Comparison of ENCODE assay signal across 8 cellular contexts in genomic region chr10:73744690-73744994, GRCh38. TPM values are rescaled to one million over a fixed set of nuclear protein-coding genes. Genes with fewer than 3 reads are reported as not detected.
DNase-seq lines count a peak whose midpoint lies in the region; ATAC-seq and TF ChIP-seq lines count a peak whose summit lies in the region.

No MANE protein-coding gene starts in this region.

- H3K27ac ChIP-seq in iPS-18a (ENCODE audit: low read length): no peak overlapping the region

- no peaks in the 10 kb centered on the region for H3K27me3 ChIP-seq in iPS-18a (ENCODE audit: control insufficient read depth, insufficient read depth, low read length)

- in situ Hi-C loops in SK-MEL-5 (cut with HindIII; ENCODE audit: low pct_unique_long_range_greater_than_20kb, low sequenced_read_pairs): no loop called here

- peaks cover 22% of the 10 kb centered on the region for H3K4me1 ChIP-seq in iPS-18a (ENCODE audit: control insufficient read depth, low read depth, low read length)

- peaks cover 9% of the 10 kb centered on the region for H3K36me3 ChIP-seq in iPS-18a (ENCODE audit: control insufficient read depth, low read depth, low read length)

- ATAC-seq in GM18909 (IDR thresholded peaks at IDR 0.05; ENCODE audit: poor library complexity, unreplicated experiment) (peak; percentile 36), HG03139 (IDR thresholded peaks at IDR 0.05; ENCODE audit: unreplicated experiment) (peak; percentile 18)

- H3K9ac ChIP-seq in iPS-18a (ENCODE audit: low read length): peak overlapping the region; percentile 91

- DNase-seq in AG09309 (ENCODE audit: low read depth) (no peak), SK-MEL-5 (ENCODE audit: low read depth, low spot score) (peak; percentile 57), amniotic stem cell (lab: John Stamatoyannopoulos, UW) (peak; percentile 74), NCI-H1436 treated with DMSO at 0.1 percent for 48 hours (lab: John Stamatoyannopoulos, UW) (no peak)
- peak; percentile 52 for DNase-seq in stimulated activated CD4-positive, alpha-beta T cell treated with anti-CD3 and anti-CD28 coated beads, Interleukin-12 subunit alpha, Interleukin-12 subunit beta, amount 100 ng/mL, for 4 hours

- H3K4me3 ChIP-seq in AG09309 (ENCODE audit: control insufficient read depth, low read depth, low read length) (peak overlapping the region; percentile 88), iPS-18a (ENCODE audit: low read length) (peak overlapping the region; percentile 85)

- no peaks in the 10 kb centered on the region for H3K9me3 ChIP-seq in iPS-18a (ENCODE audit: control insufficient read depth, low read depth, low read length)

- TF ChIP-seq CTCF in AG09309 (IDR thresholded peaks at IDR 0.05; ENCODE audit: control insufficient read depth, insufficient read depth, low read depth, low read length, missing control alignments): no peak

RNA-seq across cellular contexts. Expression of gene SEC24C, which starts 0.5 kb away (rescaled TPM):
- total RNA-seq in SK-MEL-5 (2014; rRNA removed; shearing (Covaris generic)): 61.3 and 66.4 TPM in 2 replicates
- polyA plus RNA-seq in SK-MEL-5 (2015; cell fraction: cytosol; rRNA removed): 58.5 and 70.7 TPM in 2 replicates
- polyA plus RNA-seq in SK-MEL-5 (2015; cell fraction: nucleus; rRNA removed): 77.2 and 98.1 TPM in 2 replicates

RNA-seq across cellular contexts. Expression of gene CHCHD1, which starts 37.2 kb away (rescaled TPM):
- total RNA-seq in SK-MEL-5 (2014; rRNA removed; shearing (Covaris generic)): 42.0 and 46.8 TPM in 2 replicates
- polyA plus RNA-seq in SK-MEL-5 (2015; cell fraction: cytosol; rRNA removed): 32.8 and 33.6 TPM in 2 replicates
- 21.4 and 25.0 TPM in 2 replicates for polyA plus RNA-seq in SK-MEL-5 (2015; cell fraction: nucleus; rRNA removed)

RNA-seq across cellular contexts. Expression of gene ZSWIM8, which starts 40.8 kb away (rescaled TPM):
- total RNA-seq in SK-MEL-5 (2014; rRNA removed; shearing (Covaris generic)): 38.5 and 44.7 TPM in 2 replicates
- 62.8 and 64.6 TPM in 2 replicates for polyA plus RNA-seq in SK-MEL-5 (2015; cell fraction: cytosol; rRNA removed)
- 226 and 283 TPM in 2 replicates for polyA plus RNA-seq in SK-MEL-5 (2015; cell fraction: nucleus; rRNA removed)

RNA-seq across cellular contexts. Expression of gene AGAP5, which starts 46.7 kb away (rescaled TPM):
- total RNA-seq in SK-MEL-5 (2014; rRNA removed; shearing (Covaris generic)): 2.0 and 2.3 TPM in 2 replicates
- 0.83 and 2.1 TPM in 2 replicates for polyA plus RNA-seq in SK-MEL-5 (2015; cell fraction: cytosol; rRNA removed)
- 30.7 and 38.5 TPM in 2 replicates for polyA plus RNA-seq in SK-MEL-5 (2015; cell fraction: nucleus; rRNA removed)

Comparison
In these comparisons a context has a peak if more than half of its experiments do, and no peak if none do; other contexts are left out.
1. DNase-seq: peak in SK-MEL-5 (single experiment), amniotic stem cell (single experiment) and stimulated activated CD4-positive, alpha-beta T cell treated with anti-CD3 and anti-CD28 coated beads, Interleukin-12 subunit alpha, Interleukin-12 subunit beta, amount 100 ng/mL, for 4 hours (single experiment); none in AG09309 (single experiment) and NCI-H1436 treated with DMSO at 0.1 percent for 48 hours (single experiment).